Comparison of ENCODE assay signal across 8 cellular contexts in the genomic region with DNA sequence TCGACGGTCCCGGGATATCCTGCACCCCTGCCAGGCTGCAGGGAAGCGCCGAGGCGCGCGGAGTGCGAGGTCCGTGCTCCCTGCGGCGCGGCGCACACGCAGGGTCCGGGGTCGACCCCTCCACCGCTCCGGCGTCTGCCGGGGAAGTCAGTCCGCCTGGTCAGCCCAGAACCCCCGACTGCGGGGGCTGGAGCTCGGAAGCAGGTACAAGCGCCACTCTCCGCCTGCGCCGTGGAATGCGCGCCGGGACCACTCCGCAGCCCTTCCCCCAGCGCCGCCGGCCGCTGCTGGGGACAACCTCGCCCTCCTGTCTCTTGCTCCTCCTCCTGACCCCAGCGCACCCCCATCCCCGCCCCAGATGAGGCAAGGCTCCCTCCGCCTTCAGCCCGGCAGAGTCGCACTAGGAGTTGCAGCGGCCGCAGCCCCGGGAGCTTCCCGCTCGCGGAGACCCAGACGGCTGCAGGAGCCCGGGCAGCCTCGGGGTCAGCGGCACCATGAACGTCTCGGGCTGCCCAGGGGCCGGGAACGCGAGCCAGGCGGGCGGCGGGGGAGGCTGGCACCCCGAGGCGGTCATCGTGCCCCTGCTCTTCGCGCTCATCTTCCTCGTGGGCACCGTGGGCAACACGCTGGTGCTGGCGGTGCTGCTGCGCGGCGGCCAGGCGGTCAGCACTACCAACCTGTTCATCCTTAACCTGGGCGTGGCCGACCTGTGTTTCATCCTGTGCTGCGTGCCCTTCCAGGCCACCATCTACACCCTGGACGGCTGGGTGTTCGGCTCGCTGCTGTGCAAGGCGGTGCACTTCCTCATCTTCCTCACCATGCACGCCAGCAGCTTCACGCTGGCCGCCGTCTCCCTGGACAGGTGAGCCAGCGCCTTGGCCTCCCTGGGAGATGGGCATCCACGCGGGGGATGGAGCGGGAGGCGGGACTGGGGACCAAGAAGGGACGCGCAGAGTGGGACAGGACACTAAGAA. TPM values are rescaled to one million over a fixed set of nuclear protein-coding genes. Genes with fewer than 3 reads are reported as not detected.
A peak's percentile ranks its signal among the peaks of the same experiment; 100 is the strongest.
DNase-seq lines count a peak whose midpoint lies in the region; ATAC-seq and TF ChIP-seq lines count a peak whose summit lies in the region.

A gene with protein sequence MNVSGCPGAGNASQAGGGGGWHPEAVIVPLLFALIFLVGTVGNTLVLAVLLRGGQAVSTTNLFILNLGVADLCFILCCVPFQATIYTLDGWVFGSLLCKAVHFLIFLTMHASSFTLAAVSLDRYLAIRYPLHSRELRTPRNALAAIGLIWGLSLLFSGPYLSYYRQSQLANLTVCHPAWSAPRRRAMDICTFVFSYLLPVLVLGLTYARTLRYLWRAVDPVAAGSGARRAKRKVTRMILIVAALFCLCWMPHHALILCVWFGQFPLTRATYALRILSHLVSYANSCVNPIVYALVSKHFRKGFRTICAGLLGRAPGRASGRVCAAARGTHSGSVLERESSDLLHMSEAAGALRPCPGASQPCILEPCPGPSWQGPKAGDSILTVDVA (plus strand): TSS at position 392 of the 974 bp plus-strand sequence. CDS start 103 bp downstream, at position 495.

- H3K4me3 ChIP-seq in esophagus (ENCODE audit: low read depth in 1 of 2, low read length in 2 of 2): peak within 1 kb of the TSS; percentile 9 to 14
- H3K4me3 ChIP-seq in mucosa of descending colon: no peak within 1 kb of the TSS

- H3K4me1 ChIP-seq in esophagus (ENCODE audit: control insufficient read depth in 2 of 2, insufficient read depth in 2 of 2, low read length in 1 of 2): peaks cover 8 to 34% of the 10 kb centered on the region in 2 donors
- H3K4me1 ChIP-seq in mucosa of descending colon (ENCODE audit: low read depth): peaks cover 44% of the 10 kb centered on the region

- peaks cover 0 to 20% of the 10 kb centered on the region in 2 donors for H3K27me3 ChIP-seq in esophagus (ENCODE audit: control insufficient read depth in 1 of 2, insufficient read depth in 2 of 2, low read length in 2 of 2)

- H3K9me3 ChIP-seq in esophagus (ENCODE audit: control insufficient read depth in 2 of 2, insufficient read depth in 1 of 2, low read depth in 1 of 2, low read length in 1 of 2): no peaks in the 10 kb centered on the region
- H3K9me3 ChIP-seq in mucosa of descending colon: no peaks in the 10 kb centered on the region

- WGBS in esophagus, 2 donors: 3 to 5% methylated on average over 80 to 92 of the region's 92 CpGs

- peak within 1 kb of the TSS; percentile 53 for H3K4me3 Mint-ChIP-seq in progenitor cell of endocrine pancreas (ENCODE audit: low read depth)

- H3K36me3 ChIP-seq in esophagus (ENCODE audit: control insufficient read depth in 2 of 2, insufficient read depth in 2 of 2, low read length in 1 of 2) (peaks cover 0 to 5% of the 10 kb centered on the region in 2 donors), mucosa of descending colon (ENCODE audit: low read depth) (no peaks in the 10 kb centered on the region)

- peak within 1 kb of the TSS; percentile 70 for H3K27ac Mint-ChIP-seq in progenitor cell of endocrine pancreas

- no peaks in the 10 kb centered on the region for H3K9me3 Mint-ChIP-seq in progenitor cell of endocrine pancreas (ENCODE audit: low read depth)

- H3K4me1 Mint-ChIP-seq in progenitor cell of endocrine pancreas (ENCODE audit: low read depth): peaks cover 23% of the 10 kb centered on the region

- ATAC-seq in mucosa of descending colon: no peak

- DNase-seq in NCI-H82 (lab: John Stamatoyannopoulos, UW): peak; percentile 21
- no peak for DNase-seq in NCI-H82 treated with DMSO at 0.1 percent for 48 hours (lab: John Stamatoyannopoulos, UW; ENCODE audit: unreplicated experiment)
- DNase-seq in NCI-H146 treated with DMSO at 0.1 percent for 48 hours (lab: John Stamatoyannopoulos, UW; ENCODE audit: unreplicated experiment): peak; percentile 1
- DNase-seq in progenitor cell of endocrine pancreas (ENCODE audit: low spot score, unreplicated experiment): no peak
- DNase-seq in mucosa of descending colon: no peak
- DNase-seq in A172 (ENCODE audit: low spot score): no peak
- no peak for DNase-seq in putamen (ENCODE audit: low spot score)

- no peaks in the 10 kb centered on the region for H3K36me3 Mint-ChIP-seq in progenitor cell of endocrine pancreas (ENCODE audit: insufficient read depth)

- peaks cover 56% of the 10 kb centered on the region for H3K27me3 Mint-ChIP-seq in progenitor cell of endocrine pancreas

- H3K27ac ChIP-seq in esophagus (ENCODE audit: low read depth in 2 of 2, low read length in 1 of 2): no peak within 1 kb of the TSS

- intact Hi-C loops in mucosa of descending colon (cut with DNase I, micrococcal nuclease): no loop called here

- TF ChIP-seq CTCF in progenitor cell of endocrine pancreas (IDR thresholded peaks at IDR 0.05; ENCODE audit: unreplicated experiment): no peak
- TF ChIP-seq CTCF in mucosa of descending colon (IDR thresholded peaks at IDR 0.05): no peak

RNA-seq across cellular contexts. Expression of the gene that starts here (rescaled TPM):
- polyA plus RNA-seq in esophagus: under 1 TPM; 0.53 to 1.00 TPM
- total RNA-seq in progenitor cell of endocrine pancreas: 1.0 and 1.1 TPM in 2 replicates
- total RNA-seq in mucosa of descending colon: 1 to 10 TPM in 1 of 3 donors, not detected in 2; 4.2 TPM
- 0.19 TPM in 1 of 2 replicates, not detected in the other for total RNA-seq in A172 (2014; rRNA removed; shearing (Covaris generic))

Comparison
In these comparisons a context has a peak if more than half of its experiments do, and no peak if none do; other contexts are left out.
1. DNase-seq: peak in NCI-H82 (single experiment) and NCI-H146 treated with DMSO at 0.1 percent for 48 hours (single experiment); none in NCI-H82 treated with DMSO at 0.1 percent for 48 hours (single experiment), progenitor cell of endocrine pancreas (single experiment), mucosa of descending colon (0 of 3), A172 (single experiment) and putamen (single experiment).